Comparison of ENCODE assay signal across 19 cellular contexts in the genomic region with DNA sequence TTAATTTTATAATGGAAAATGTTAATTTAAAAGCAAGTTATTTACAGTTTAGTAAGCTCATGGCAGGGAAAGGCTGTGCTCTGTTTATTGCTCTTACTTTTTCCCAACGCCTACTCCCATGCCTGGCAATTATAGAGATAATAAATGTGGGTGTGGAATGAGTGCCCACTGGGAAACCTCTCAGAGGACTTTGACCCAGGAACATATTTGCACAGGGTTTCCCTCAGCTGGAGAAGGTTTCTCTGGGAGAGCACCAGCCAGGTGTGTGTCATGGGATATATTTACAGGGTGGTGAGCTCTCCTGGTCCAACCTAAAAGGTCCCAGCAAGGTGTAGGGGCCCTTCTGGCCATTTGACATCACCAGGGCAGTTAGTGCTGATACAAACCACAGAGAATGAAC. TPM values are rescaled to one million over a fixed set of nuclear protein-coding genes. Genes with fewer than 3 reads are reported as not detected.
A peak's percentile ranks its signal among the peaks of the same experiment; 100 is the strongest.
DNase-seq lines count a peak whose midpoint lies in the region; ATAC-seq and TF ChIP-seq lines count a peak whose summit lies in the region.
"Had no signal": no experiment of that assay in that cellular context is flagged by ENCODE, and none has a peak within 500 bp of the region (broad histone marks: within the 10 kb centered on the region; RNA-seq: fewer than 3 reads in every experiment).

No MANE protein-coding gene starts in this region.

- H3K4me1 ChIP-seq in sigmoid colon, result peaks cover 0 to 34% (median 18%) of the 10 kb centered on the region in 4 donors
- H3K4me1 ChIP-seq: SJCRH30 had no signal

- TF ChIP-seq CTCF in sigmoid colon (IDR thresholded peaks at IDR 0.05), result no peak

- H3K36me3 ChIP-seq in sigmoid colon, result no peaks in the 10 kb centered on the region
- H3K36me3 ChIP-seq: SJCRH30, WERI-Rb-1 had no signal

- no peaks in the 10 kb centered on the region for H3K9me3 ChIP-seq in sigmoid colon
- H3K9me3 ChIP-seq: SJCRH30 had no signal

- no peak overlapping the region for H3K4me3 ChIP-seq in sigmoid colon
- H3K4me3 ChIP-seq: lung, SJCRH30 had no signal

- TF ChIP-seq EP300 in sigmoid colon (IDR thresholded peaks at IDR 0.05), result no peak

- ATAC-seq in left lobe of liver, result peak; percentile 89
- ATAC-seq: T-helper 17 cell had no signal

- peak; percentile 83 for DNase-seq in DMS53 treated with DMSO at 0.1 percent for 48 hours (lab: John Stamatoyannopoulos, UW; ENCODE audit: unreplicated experiment)
- DNase-seq in NCI-H69 (lab: John Stamatoyannopoulos, UW), result peak; percentile 79
- DNase-seq in left lobe of liver (ENCODE audit: low spot score), result peak; percentile 74
- peak; percentile 17 for DNase-seq in sigmoid colon
- DNase-seq in retina, result no peak
- DNase-seq in T1000 (lab: John Stamatoyannopoulos, UW), result no peak
- no peak for DNase-seq in DMS153 treated with DMSO at 0.1 percent for 48 hours (lab: John Stamatoyannopoulos, UW; ENCODE audit: unreplicated experiment)
- DNase-seq: activated CD4-positive, alpha-beta T cell treated with anti-CD3 and anti-CD28 coated beads, Interleukin-2, amount 50 U/mL, for 4 hours; activated naive CD4-positive, alpha-beta T cell; amniotic stem cell; central memory CD4-positive, alpha-beta T cell; effector memory CD4-positive, alpha-beta T cell; glutamatergic neuron; NCI-H1092; NCI-H524 treated with DMSO at 0.1 percent for 48 hours; SJCRH30; T-helper 17 cell; WERI-Rb-1 had no signal

- no peaks in the 10 kb centered on the region for H3K27me3 ChIP-seq in sigmoid colon
- H3K27me3 ChIP-seq: SJCRH30 had no signal

- 27 to 79% methylated on average over 1 of the region's 1 CpG for WGBS in sigmoid colon, 2 donors

- H3K27ac ChIP-seq in sigmoid colon, result no peak overlapping the region
- H3K27ac ChIP-seq: SJCRH30, WERI-Rb-1 had no signal

- TF ChIP-seq POLR2A in sigmoid colon (IDR thresholded peaks at IDR 0.05), result no peak

- intact Hi-C loops in sigmoid colon (cut with DNase I), result no loop called here

RNA-seq across cellular contexts. Expression of gene ZNF710, which starts 27.9 kb away (rescaled TPM):
- total RNA-seq in left lobe of liver, result 6.7 TPM
- 10 to 100 TPM in 1 of 4 donors, 1 to 10 TPM in 3; 5.3 to 10.0 (median 7.5) TPM for total RNA-seq in sigmoid colon
- polyA plus RNA-seq in sigmoid colon, result 10 to 100 TPM; 13.8 to 28.2 (median 24.1) TPM

Comparison
In these comparisons a context has a peak if more than half of its experiments do, and no peak if none do; other contexts are left out.
1. DNase-seq: peak in DMS53 treated with DMSO at 0.1 percent for 48 hours (single experiment), NCI-H69 (single experiment), left lobe of liver (single experiment) and sigmoid colon (single experiment); none in retina (single experiment), T1000 (single experiment) and DMS153 treated with DMSO at 0.1 percent for 48 hours (single experiment).